In genomic region chr17:29568331-29569244, GRCh38 we compare ENCODE assay signal across 8 cellular contexts. TPM values are rescaled to one million over a fixed set of nuclear protein-coding genes. Genes with fewer than 3 reads are reported as not detected.
DNase-seq lines count a peak whose midpoint lies in the region; ATAC-seq and TF ChIP-seq lines count a peak whose summit lies in the region.

TP53I13 (plus strand) TSS chr17:29568701; CDS start chr17:29568759, 58 bp downstream.

- peak within 1 kb of the TSS; percentile 68 to 83 (median 71) for H3K4me3 ChIP-seq in right lobe of liver

- peak; percentile 96 for DNase-seq in NCI-H69 (lab: John Stamatoyannopoulos, UW)
- DNase-seq in activated CD4-positive, alpha-beta T cell treated with anti-CD3 and anti-CD28 coated beads, Interleukin-2, amount 50 U/mL, for 4 hours: peak; percentile 93
- DNase-seq in dermis blood vessel endothelial cell: peak; percentile 84
- DNase-seq in right lobe of liver: peak; percentile 91 to 93 (median 91)
- DNase-seq in stimulated activated CD4-positive, alpha-beta T cell treated with anti-CD3 and anti-CD28 coated beads, TNF-alpha, amount 100 ng/mL, for 24 hours (ENCODE audit: low read depth in 3 of 3): peak; percentile 78 to 95 (median 85)

- WGBS in right lobe of liver (ENCODE audit: insufficient coverage, low coverage, low lambda C conversion rate, missing lambda C conversion rate): no CpG with 5 or more reads among the region's 85 CpGs

- H3K27me3 ChIP-seq in right lobe of liver: no peaks in the 10 kb centered on the region

- no peaks in the 10 kb centered on the region for H3K9me3 ChIP-seq in right lobe of liver

- TF ChIP-seq CTCF in 22Rv1 (IDR thresholded peaks at IDR 0.05) (no peak), right lobe of liver (IDR thresholded peaks at IDR 0.05) (no peak)

- intact Hi-C loops in right lobe of liver (cut with DNase I): no loop called here

- TF ChIP-seq POLR2A in right lobe of liver (IDR thresholded peaks at IDR 0.05): peak; percentile 72

- H3K27ac ChIP-seq in 22Rv1 (peak within 1 kb of the TSS; percentile 80), right lobe of liver (peak within 1 kb of the TSS; percentile 63 to 78 (median 76))

- H3K4me1 ChIP-seq in right lobe of liver: peaks cover 0 to 36% (median 11%) of the 10 kb centered on the region in 4 donors

- ATAC-seq in GM18511 (IDR thresholded peaks at IDR 0.05; ENCODE audit: unreplicated experiment): peak; percentile 60
- ATAC-seq in HG03159 (IDR thresholded peaks at IDR 0.05; ENCODE audit: unreplicated experiment): peak; percentile 39
- peak; percentile 44 to 68 (median 54) for ATAC-seq in right lobe of liver

- no peaks in the 10 kb centered on the region for H3K36me3 ChIP-seq in right lobe of liver

RNA-seq across cellular contexts. Expression of gene TP53I13, which starts in this region (rescaled TPM):
- total RNA-seq in dermis blood vessel endothelial cell: 34.5 and 52.2 TPM in 2 replicates
- total RNA-seq in right lobe of liver: 10 to 100 TPM; 16.8 to 52.4 (median 38.4) TPM

Comparison
In these comparisons a context has a peak if more than half of its experiments do, and no peak if none do; other contexts are left out.
1. Peak in every context shown above with its lines: DNase-seq, ATAC-seq, H3K4me3 ChIP-seq and H3K27ac ChIP-seq.